ENCODE assay signal across 8 cellular contexts in genomic region chr15:44719293-44719999, GRCh38. TPM values are rescaled to one million over a fixed set of nuclear protein-coding genes. Genes with fewer than 3 reads are reported as not detected.
A peak's percentile ranks its signal among the peaks of the same experiment; 100 is the strongest.
DNase-seq lines count a peak whose midpoint lies in the region; ATAC-seq and TF ChIP-seq lines count a peak whose summit lies in the region.

No MANE protein-coding gene starts in this region.

- in situ Hi-C loops in GM18951 (cut with MboI; ENCODE audit: low sequenced_read_pairs, unreplicated experiment), result loop anchor here (5.0 kb wide), 1 partner anchor 52 kb away; no protein-coding TSS in a partner anchor

- H3K4me3 ChIP-seq in fibroblast of the aortic adventitia (ENCODE audit: low read depth, low read length), result no peak overlapping the region

- TF ChIP-seq CTCF in 22Rv1 (IDR thresholded peaks at IDR 0.05), result no peak
- no peak for TF ChIP-seq CTCF in fibroblast of the aortic adventitia (IDR thresholded peaks at IDR 0.05; ENCODE audit: insufficient read depth, low read length)

- ATAC-seq in HG03108 (IDR thresholded peaks at IDR 0.05; ENCODE audit: unreplicated experiment), result peak; percentile 40

- DNase-seq in T-helper 22 cell (ENCODE audit: low read depth) (peak; percentile 42), fibroblast of the aortic adventitia (ENCODE audit: low read depth) (peak; percentile 18), islet precursor cell (no peak), inferior parietal cortex (ENCODE audit: extremely low spot score) (no peak), NK-92 (lab: John Stamatoyannopoulos, UW; ENCODE audit: unreplicated experiment) (no peak)

- H3K27ac ChIP-seq in 22Rv1, result peak overlapping the region; percentile 25; the same call in 1 of the 2 replicates

- peak; percentile 70 for TF ChIP-seq POLR2A in GM18951 (IDR thresholded peaks at IDR 0.05; ENCODE audit: extremely low read depth, insufficient read depth, insufficient read length)

RNA-seq across cellular contexts. Expression of gene B2M, which starts 8.1 kb away (rescaled TPM):
- 2,390 and 3,757 TPM in 2 replicates for total RNA-seq in fibroblast of the aortic adventitia (ENCODE audit: low replicate concordance)

RNA-seq across cellular contexts. Expression of gene PATL2, which starts 8.3 kb away (rescaled TPM):
- 0.72 and 0.82 TPM in 2 replicates for total RNA-seq in fibroblast of the aortic adventitia (ENCODE audit: low replicate concordance)

RNA-seq across cellular contexts. Expression of gene TRIM69, which starts 16.9 kb away (rescaled TPM):
- total RNA-seq in fibroblast of the aortic adventitia (ENCODE audit: low replicate concordance), result 9.5 and 17.9 TPM in 2 replicates

RNA-seq across cellular contexts. Expression of gene SPG11, which starts 56.0 kb away (rescaled TPM):
- 67.5 and 84.8 TPM in 2 replicates for total RNA-seq in fibroblast of the aortic adventitia (ENCODE audit: low replicate concordance)

Comparison
In these comparisons a context has a peak if more than half of its experiments do, and no peak if none do; other contexts are left out.
1. DNase-seq: peak in T-helper 22 cell (single experiment) and fibroblast of the aortic adventitia (single experiment); none in islet precursor cell (single experiment), inferior parietal cortex (single experiment) and NK-92 (single experiment).